In genomic region chr1:154953611-154954038, GRCh38 we compare ENCODE assay signal across 14 cellular contexts. TPM values are rescaled to one million over a fixed set of nuclear protein-coding genes. Genes with fewer than 3 reads are reported as not detected.
DNase-seq lines count a peak whose midpoint lies in the region; ATAC-seq and TF ChIP-seq lines count a peak whose summit lies in the region.
"Had no signal": no experiment of that assay in that cellular context is flagged by ENCODE, and none has a peak within 500 bp of the region (broad histone marks: within the 10 kb centered on the region; RNA-seq: fewer than 3 reads in every experiment).

No MANE protein-coding gene starts in this region.

- H3K4me1 Mint-ChIP-seq in brain (peaks cover 66% of the 10 kb centered on the region), neural progenitor cell (peaks cover 64% of the 10 kb centered on the region)

- DNase-seq in NCI-H1092 treated with DMSO at 0.1 percent for 48 hours (lab: John Stamatoyannopoulos, UW) (peak; percentile 12), NCI-H1092 (lab: John Stamatoyannopoulos, UW) (no peak), NAMALWA (ENCODE audit: low spot score) (peak; percentile 55), neural progenitor cell (ENCODE audit: low spot score) (no peak), GM13976 (ENCODE audit: low spot score) (no peak)
- DNase-seq: 8988T; activated effector memory CD4-positive, alpha-beta T cell treated with anti-CD3 and anti-CD28 coated beads, Interleukin-2, amount 50 U/mL, for 16 hours; stimulated activated CD4-positive, alpha-beta T cell treated with anti-CD3 and anti-CD28 coated beads, Interleukin-4, amount 100 ng/mL, for 4 hours had no signal

- H3K27me3 ChIP-seq in neural progenitor cell: no peaks in the 10 kb centered on the region
- H3K27me3 ChIP-seq: suprapubic skin had no signal

- H3K4me3 ChIP-seq in neural progenitor cell: peak overlapping the region; percentile 66
- H3K4me3 ChIP-seq: suprapubic skin had no signal

- H3K4me1 ChIP-seq in neural progenitor cell: peaks cover 38% of the 10 kb centered on the region

- in situ Hi-C loops in GM13976 (cut with MboI; ENCODE audit: low sequenced_read_pairs, unreplicated experiment): no loop called here

- H3K36me3 Mint-ChIP-seq in brain (peaks cover 3% of the 10 kb centered on the region), neural progenitor cell (peaks cover 13% of the 10 kb centered on the region)

- H3K79me2 ChIP-seq in neural progenitor cell (ENCODE audit: low read depth): peaks cover 33% of the 10 kb centered on the region

- ATAC-seq in HG03442 (IDR thresholded peaks at IDR 0.05; ENCODE audit: unreplicated experiment) (no peak), GM19452 (IDR thresholded peaks at IDR 0.05; ENCODE audit: unreplicated experiment) (no peak)
- ATAC-seq: left lobe of liver had no signal

- H4K20me1 ChIP-seq in neural progenitor cell (ENCODE audit: low read depth): peaks cover 56% of the 10 kb centered on the region

- H3F3A ChIP-seq in neural progenitor cell (ENCODE audit: low read depth): peaks cover 46% of the 10 kb centered on the region

- peak overlapping the region; percentile 85 for H3K4me2 ChIP-seq in neural progenitor cell

- no peak overlapping the region for H3K27ac ChIP-seq in neural progenitor cell
- H3K27ac ChIP-seq: RWPE1, suprapubic skin had no signal

- H3K9ac ChIP-seq in neural progenitor cell: no peak overlapping the region

- TF ChIP-seq CTCF in brain (conservative IDR thresholded peaks at IDR 0.05): no peak
- TF ChIP-seq CTCF in neural progenitor cell (IDR thresholded peaks at IDR 0.05): no peak
- no peak for TF ChIP-seq CTCF in GM13976 (IDR thresholded peaks at IDR 0.05; ENCODE audit: borderline replicate concordance, control extremely low read depth, extremely low read depth, insufficient read depth, missing control alignments)

- no peaks in the 10 kb centered on the region for H3K36me3 ChIP-seq in neural progenitor cell

- H3K9me3 ChIP-seq in neural progenitor cell (ENCODE audit: low read depth): no peaks in the 10 kb centered on the region
- H3K9me3 ChIP-seq: suprapubic skin had no signal

- H3K27ac Mint-ChIP-seq in brain: peak overlapping the region; percentile 22 to 98 (median 97)
- peak overlapping the region; percentile 100 for H3K27ac Mint-ChIP-seq in neural progenitor cell

- H3K4me3 Mint-ChIP-seq in brain: peak overlapping the region in 3 of 5 experiments; percentile 50 to 95 (median 88)
- peak overlapping the region; percentile 94 for H3K4me3 Mint-ChIP-seq in neural progenitor cell

- no peaks in the 10 kb centered on the region for H3K27me3 Mint-ChIP-seq in brain
- peaks cover 10% of the 10 kb centered on the region for H3K27me3 Mint-ChIP-seq in neural progenitor cell (ENCODE audit: insufficient read depth, low read depth)

- no peak overlapping the region for H2AFZ ChIP-seq in neural progenitor cell (replicated peaks)

- H3K9me3 Mint-ChIP-seq in brain (no peaks in the 10 kb centered on the region), neural progenitor cell (no peaks in the 10 kb centered on the region)

RNA-seq across cellular contexts. Expression of gene PBXIP1, which starts 2.3 kb away (rescaled TPM):
- polyA plus RNA-seq in brain (ENCODE audit: insufficient read depth, low read depth, low replicate concordance): 117 TPM
- total RNA-seq in neural progenitor cell (ENCODE audit: low replicate concordance): 21.4 and 64.0 TPM in 2 replicates

RNA-seq across cellular contexts. Expression of gene PYGO2, which starts 8.0 kb away (rescaled TPM):
- polyA plus RNA-seq in brain (ENCODE audit: insufficient read depth, low read depth, low replicate concordance): 63.7 TPM
- total RNA-seq in neural progenitor cell (ENCODE audit: low replicate concordance): 32.1 and 48.1 TPM in 2 replicates

RNA-seq across cellular contexts. Expression of gene SHC1, which starts 16.9 kb away (rescaled TPM):
- 38.3 TPM for polyA plus RNA-seq in brain (ENCODE audit: insufficient read depth, low read depth, low replicate concordance)
- 69.0 and 86.5 TPM in 2 replicates for total RNA-seq in neural progenitor cell (ENCODE audit: low replicate concordance)

RNA-seq across cellular contexts. Expression of gene PMVK, which starts 17.1 kb away (rescaled TPM):
- 102 TPM for polyA plus RNA-seq in brain (ENCODE audit: insufficient read depth, low read depth, low replicate concordance)
- total RNA-seq in neural progenitor cell (ENCODE audit: low replicate concordance): 4.3 and 12.7 TPM in 2 replicates

RNA-seq across cellular contexts. Expression of gene CKS1B, which starts 20.9 kb away (rescaled TPM):
- 183 TPM for polyA plus RNA-seq in brain (ENCODE audit: insufficient read depth, low read depth, low replicate concordance)
- 210 and 297 TPM in 2 replicates for total RNA-seq in neural progenitor cell (ENCODE audit: low replicate concordance)

Comparison
In these comparisons a context has a peak if more than half of its experiments do, and no peak if none do; other contexts are left out.
1. DNase-seq: peak in NCI-H1092 treated with DMSO at 0.1 percent for 48 hours (single experiment) and NAMALWA (single experiment); none in NCI-H1092 (single experiment), neural progenitor cell (single experiment) and GM13976 (single experiment).